21 cellular contexts compared by ENCODE assay signal in genomic region chr4:163618845-163619244, GRCh38.
"Had no signal": no experiment of that assay in that cellular context is flagged by ENCODE, and none has a peak within 500 bp of the region (broad histone marks: within the 10 kb centered on the region; RNA-seq: fewer than 3 reads in every experiment).

No MANE protein-coding gene starts in this region.

- H3K4me2 ChIP-seq: hepatocyte, neural progenitor cell had no signal

- H3K4me1 ChIP-seq: esophagus muscularis mucosa, foreskin keratinocyte, gastroesophageal sphincter, parathyroid adenoma, right lobe of liver, testis, tibial artery had no signal

- H3K9ac ChIP-seq: neural progenitor cell, parathyroid adenoma had no signal

- H3K4me3 ChIP-seq: esophagus muscularis mucosa, gastroesophageal sphincter, heart left ventricle, hepatocyte, neural progenitor cell, right lobe of liver, testis, tibial artery had no signal

- H3K27me3 ChIP-seq: esophagus muscularis mucosa, foreskin keratinocyte, gastroesophageal sphincter, heart left ventricle, hepatocyte, neural progenitor cell, right lobe of liver, testis, tibial artery had no signal

- DNase-seq: effector CD8-positive, alpha-beta T cell; foreskin keratinocyte; heart left ventricle; kidney; mesenchymal stem cell; midbrain; naive thymus-derived CD4-positive, alpha-beta T cell; right lobe of liver; small intestine; stimulated activated CD4-positive, alpha-beta T cell treated with anti-CD3 and anti-CD28 coated beads, Interleukin-15, amount 100 ng/mL, for 24 hours; stimulated activated CD4-positive, alpha-beta T cell treated with anti-CD3 and anti-CD28 coated beads, Interleukin-2, amount 100 ng/mL, for 48 hours; stimulated activated naive CD4-positive, alpha-beta T cell; substantia nigra; testis; tibial artery had no signal

- H3K36me3 ChIP-seq: esophagus muscularis mucosa, gastroesophageal sphincter, heart left ventricle, neural progenitor cell, right lobe of liver, tibial artery had no signal

- H2AFZ ChIP-seq: hepatocyte, neural progenitor cell, parathyroid adenoma had no signal

- H3K79me2 ChIP-seq: hepatocyte, parathyroid adenoma had no signal

- H3K27ac ChIP-seq: esophagus muscularis mucosa, foreskin keratinocyte, gastroesophageal sphincter, heart left ventricle, hepatocyte, neural progenitor cell, parathyroid adenoma, right lobe of liver, testis, tibial artery had no signal

- ATAC-seq: foreskin keratinocyte; gastroesophageal sphincter; heart left ventricle; left lobe of liver; naive thymus-derived CD4-positive, alpha-beta T cell; right lobe of liver had no signal

- H3K9me3 ChIP-seq: esophagus muscularis mucosa, gastroesophageal sphincter, heart left ventricle, right lobe of liver, testis, tibial artery had no signal
